In genomic region chr12:39990122-39991101, GRCh38 we compare ENCODE assay signal across 9 cellular contexts.
A peak's percentile ranks its signal among the peaks of the same experiment; 100 is the strongest.
DNase-seq lines count a peak whose midpoint lies in the region; ATAC-seq and TF ChIP-seq lines count a peak whose summit lies in the region.
"Had no signal": no experiment of that assay in that cellular context is flagged by ENCODE, and none has a peak within 500 bp of the region (broad histone marks: within the 10 kb centered on the region; RNA-seq: fewer than 3 reads in every experiment).

No MANE protein-coding gene starts in this region.

- WGBS in spleen, 5 donors, result 46 to 68% (median 59%) methylated on average over 4 of the region's 4 CpGs

- H3K4me1 Mint-ChIP-seq in CD8-positive, alpha-beta T cell (ENCODE audit: low read depth), result peaks cover 7% of the 10 kb centered on the region

- POLR2A ChIA-PET in CD8-positive, alpha-beta T cell (lab: Charles Lee), result interaction anchor here (0.6 kb wide), 1 partner anchor 685 kb away, joined by 3 read pairs; no protein-coding TSS in a partner anchor

- H3K9me3 ChIP-seq in CD8-positive, alpha-beta T cell (ENCODE audit: low read length), result no peaks in the 10 kb centered on the region
- H3K9me3 ChIP-seq in spleen, result no peaks in the 10 kb centered on the region

- intact Hi-C loops in CD8-positive, alpha-beta T cell (cut with DNase I, micrococcal nuclease), result loop anchor here (1.0 to 5.0 kb wide), 6 partner anchors 226 to 672 kb away; no protein-coding TSS in a partner anchor
- intact Hi-C loops in left cardiac atrium (cut with DNase I), result loop anchor here (5.0 to 10.0 kb wide), 2 partner anchors 226 to 228 kb away; no protein-coding TSS in a partner anchor
- intact Hi-C loops in spleen (cut with DNase I; ENCODE audit: low total_unique reads), result no loop called here

- no peak for TF ChIP-seq POLR2A in spleen (IDR thresholded peaks at IDR 0.05)

- H3K4me1 ChIP-seq in CD8-positive, alpha-beta T cell (ENCODE audit: insufficient read depth, low read length), result no peaks in the 10 kb centered on the region
- no peaks in the 10 kb centered on the region for H3K4me1 ChIP-seq in spleen

- no peak overlapping the region for H3K27ac ChIP-seq in CD8-positive, alpha-beta T cell (ENCODE audit: low read depth, low read length)
- H3K27ac ChIP-seq in spleen, result no peak overlapping the region

- no peaks in the 10 kb centered on the region for H3K36me3 Mint-ChIP-seq in CD8-positive, alpha-beta T cell

- no peak overlapping the region for H3K4me3 Mint-ChIP-seq in CD8-positive, alpha-beta T cell
- H3K4me3 Mint-ChIP-seq: T-helper 1 cell treated with Interleukin-12 subunit alpha and Interleukin-12 subunit beta and Interleukin-4 antibody, amounts not matched to agents 30 μg/mL and 1 μg/mL, for 36 hours had no signal

- no peak overlapping the region for H3K27ac Mint-ChIP-seq in CD8-positive, alpha-beta T cell
- H3K27ac Mint-ChIP-seq: T-helper 1 cell treated with Interleukin-12 subunit alpha and Interleukin-12 subunit beta and Interleukin-4 antibody, amounts not matched to agents 30 μg/mL and 1 μg/mL, for 36 hours had no signal

- peak; percentile 18 to 66 (median 48) for DNase-seq in CD8-positive, alpha-beta T cell
- peak; percentile 60 for DNase-seq in RPMI8226
- DNase-seq in activated naive CD4-positive, alpha-beta T cell treated with Interleukin-2 at 50 U/mL for 16 hours, result peak; percentile 59
- peak; percentile 53 for DNase-seq in left cardiac atrium
- DNase-seq in spleen, result peak; percentile 78
- no peak for DNase-seq in Ammon's horn (ENCODE audit: low spot score)

- CTCF ChIA-PET in CD8-positive, alpha-beta T cell (lab: Charles Lee), result interaction anchor here (0.6 to 3.4 kb wide), 16 partner anchors 10 to 685 kb away, joined by 3 to 21 read pairs (median 4); no protein-coding TSS in a partner anchor

- no peak overlapping the region for H3K4me3 ChIP-seq in CD8-positive, alpha-beta T cell (ENCODE audit: low read depth, low read length)
- no peak overlapping the region for H3K4me3 ChIP-seq in spleen

- H3K9me3 Mint-ChIP-seq in CD8-positive, alpha-beta T cell, result no peaks in the 10 kb centered on the region
- H3K9me3 Mint-ChIP-seq: T-helper 1 cell treated with Interleukin-12 subunit alpha and Interleukin-12 subunit beta and Interleukin-4 antibody, amounts not matched to agents 30 μg/mL and 1 μg/mL, for 36 hours had no signal

- peak; percentile 87 for ATAC-seq in CD8-positive, alpha-beta T cell
- peak; percentile 99 for ATAC-seq in GM19035 (IDR thresholded peaks at IDR 0.05; ENCODE audit: unreplicated experiment)
- peak; percentile 97 for ATAC-seq in HG03159 (IDR thresholded peaks at IDR 0.05; ENCODE audit: unreplicated experiment)
- ATAC-seq in left cardiac atrium, result peak; percentile 55 to 81

- H3K27me3 ChIP-seq in CD8-positive, alpha-beta T cell (ENCODE audit: insufficient read depth, low read length), result no peaks in the 10 kb centered on the region
- H3K27me3 ChIP-seq in spleen (replicated peaks in 1 of 7), result no peaks in the 10 kb centered on the region

- H3K27me3 Mint-ChIP-seq in CD8-positive, alpha-beta T cell (ENCODE audit: low read depth), result no peaks in the 10 kb centered on the region

- TF ChIP-seq CTCF in CD8-positive, alpha-beta T cell (IDR thresholded peaks at IDR 0.05), result peak; percentile 93
- peak; percentile 26 to 84 (median 62) for TF ChIP-seq CTCF in spleen (IDR thresholded peaks at IDR 0.05 in 8 of 11, conservative IDR thresholded peaks at IDR 0.05 in 3 of 11)

- no peaks in the 10 kb centered on the region for H3K36me3 ChIP-seq in CD8-positive, alpha-beta T cell (ENCODE audit: insufficient read depth, low read length)
- H3K36me3 ChIP-seq in spleen, result no peaks in the 10 kb centered on the region
